ENCODE assay signal across 8 cellular contexts in the genomic region with DNA sequence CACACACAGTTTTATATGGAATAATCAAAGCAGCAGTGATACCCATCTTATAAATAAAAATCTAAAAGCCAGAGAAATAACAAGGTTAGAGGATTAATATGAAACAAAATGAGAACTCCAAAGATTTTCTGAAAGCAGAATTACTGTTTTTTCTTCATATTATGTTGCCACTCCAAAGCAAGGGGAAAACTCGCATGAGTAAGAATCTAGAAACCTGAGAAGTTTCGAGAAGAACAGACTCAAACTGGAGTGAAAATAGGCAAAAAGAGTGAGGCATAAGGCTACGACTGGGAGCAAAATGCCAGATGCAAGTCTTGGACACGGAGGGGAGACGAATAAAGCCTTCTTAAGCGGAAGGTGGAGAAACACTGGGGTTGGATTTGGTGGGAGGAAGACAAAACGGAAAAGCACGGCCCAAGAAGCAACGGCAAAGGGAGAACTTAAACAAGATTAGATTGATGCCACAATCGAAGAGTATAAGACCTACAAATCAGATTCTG. TPM values are rescaled to one million over a fixed set of nuclear protein-coding genes. Genes with fewer than 3 reads are reported as not detected.
DNase-seq lines count a peak whose midpoint lies in the region; ATAC-seq, FAIRE-seq and TF ChIP-seq lines count a peak whose summit lies in the region.

No MANE protein-coding gene starts in this region.

- no peaks in the 10 kb centered on the region for H4K20me1 ChIP-seq in mammary epithelial cell (ENCODE audit: insufficient read depth, low read length)

- H2BK120ac ChIP-seq in mesenchymal stem cell (ENCODE audit: low read depth, low read length) = no peak overlapping the region

- no peak overlapping the region for H4K91ac ChIP-seq in mesenchymal stem cell (ENCODE audit: low read length)

- H3K4me3 ChIP-seq in mammary epithelial cell (replicated peaks in 1 of 3; ENCODE audit: insufficient read depth in 1 of 3, low read depth in 2 of 3, low read length in 3 of 3) (peak overlapping the region; percentile 77 to 97 (median 79)), mesenchymal stem cell (ENCODE audit: insufficient read depth in 1 of 2, low read depth in 1 of 2, low read length in 2 of 2) (peak overlapping the region; percentile 93 to 99)

- in situ Hi-C loops in mammary epithelial cell (cut with MboI; ENCODE audit: low sequenced_read_pairs in 2 of 2) = no loop called here

- TF ChIP-seq CTCF in mammary epithelial cell (conservative IDR thresholded peaks at IDR 0.05 in 1 of 2, IDR thresholded peaks at IDR 0.05 in 1 of 2; ENCODE audit: extremely low read depth in 1 of 2, insufficient read depth in 1 of 2, low read depth in 1 of 2, low read length in 2 of 2) (no peak), D721Med (IDR thresholded peaks at IDR 0.05; ENCODE audit: insufficient read depth, missing control alignments) (no peak)

- H3K4me2 ChIP-seq in mammary epithelial cell (ENCODE audit: insufficient read depth, low read depth, low read length) (peak overlapping the region; percentile 98), mesenchymal stem cell (ENCODE audit: low read length, poor library complexity, severe bottlenecking) (peak overlapping the region; percentile 54)

- H2AFZ ChIP-seq in mammary epithelial cell (ENCODE audit: low read depth, low read length) (peak overlapping the region; percentile 99), mesenchymal stem cell (ENCODE audit: low read depth, low read length) (peak overlapping the region; percentile 48)

- no peak overlapping the region for H3K14ac ChIP-seq in mesenchymal stem cell (ENCODE audit: low read length in 2 of 2)

- H3K27me3 ChIP-seq in mammary epithelial cell (ENCODE audit: insufficient read depth, low read length) = no peaks in the 10 kb centered on the region
- peaks cover 0 to under 1% of the 10 kb centered on the region in 2 experiments for H3K27me3 ChIP-seq in mesenchymal stem cell (ENCODE audit: control insufficient read depth in 1 of 2, insufficient read depth in 1 of 2, low read length in 2 of 2)

- CTCF ChIA-PET in mammary epithelial cell (lab: Charles Lee; ENCODE audit: low non-redundant PET) = interaction anchor here (0.6 kb wide), 1 partner anchor 487 kb away, joined by 3 read pairs; no protein-coding TSS in a partner anchor

- intact Hi-C loops in mammary epithelial cell (cut with micrococcal nuclease) = loop anchor here (1.0 kb wide), 1 partner anchor 37 kb away; no protein-coding TSS in a partner anchor

- no peak for ATAC-seq in HG03135 (IDR thresholded peaks at IDR 0.05; ENCODE audit: unreplicated experiment)

- no peak overlapping the region for H4K8ac ChIP-seq in mesenchymal stem cell (ENCODE audit: low read length)

- no peak overlapping the region for H3K23ac ChIP-seq in mesenchymal stem cell (ENCODE audit: low read length in 2 of 2)

- FAIRE-seq in D721Med (lab: Jason Lieb, UNC) = no peak

- peak overlapping the region in 1 of 2 experiments; percentile 92 for H3K18ac ChIP-seq in mesenchymal stem cell (ENCODE audit: low read depth in 1 of 2, low read length in 2 of 2)

- H3K9me3 ChIP-seq in mammary epithelial cell (replicated peaks; ENCODE audit: insufficient read depth, low read length) (no peaks in the 10 kb centered on the region), mesenchymal stem cell (ENCODE audit: control insufficient read depth, low read length) (no peaks in the 10 kb centered on the region)

- H2BK15ac ChIP-seq in mesenchymal stem cell (ENCODE audit: low read depth, poor library complexity, severe bottlenecking) = no peak overlapping the region

- no peak overlapping the region for H2AK5ac ChIP-seq in mesenchymal stem cell (ENCODE audit: low read length, severe bottlenecking)

- H3K4me1 ChIP-seq in mammary epithelial cell (ENCODE audit: insufficient read depth, low read length) (peaks cover 7% of the 10 kb centered on the region), mesenchymal stem cell (ENCODE audit: control insufficient read depth, insufficient read depth, low read depth, low read length) (peaks cover 13% of the 10 kb centered on the region)

- DNase-seq in ELR (ENCODE audit: low read depth) (peak; percentile 41), M059J (ENCODE audit: low read depth) (peak; percentile 58), mammary epithelial cell (no peak), mesenchymal stem cell (peak; percentile 46), D721Med (ENCODE audit: insufficient read length, low spot score) (no peak)
- DNase-seq in activated CD4-positive, CD25-positive, alpha-beta regulatory T cell (lab: John Stamatoyannopoulos, UW) = no peak
- no peak for DNase-seq in activated CD4-positive, CD25-positive, alpha-beta regulatory T cell treated with anti-CD3 and anti-CD28 coated beads, Interleukin-2, amount 50 U/mL, for 72 hours

- H3K79me2 ChIP-seq in mammary epithelial cell (ENCODE audit: insufficient read depth, low read length) = peaks cover 54% of the 10 kb centered on the region

- H3K4ac ChIP-seq in mesenchymal stem cell (ENCODE audit: low read depth in 1 of 2, low read length in 2 of 2) = no peak overlapping the region

- no peak overlapping the region for H2BK5ac ChIP-seq in mesenchymal stem cell (ENCODE audit: low read depth, low read length, poor library complexity, severe bottlenecking)

- no TSS peak for BruUV-seq in mammary epithelial cell (replicated peaks; lab: Mats Ljungman, UMichigan)

- H3K27ac ChIP-seq in mammary epithelial cell (ENCODE audit: insufficient read depth, low read depth, low read length) (peak overlapping the region; percentile 90), mesenchymal stem cell (ENCODE audit: low read length, poor library complexity, severe bottlenecking) (peak overlapping the region; percentile 99)

- dilution Hi-C loops in mammary epithelial cell (cut with HindIII; ENCODE audit: low sequenced_read_pairs) = no loop called here

- WGBS in mammary epithelial cell (ENCODE audit: low coverage, missing lambda C conversion rate) = 0% methylated on average over 9 of the region's 10 CpGs
- 1% methylated on average over 10 of the region's 10 CpGs for WGBS in mesenchymal stem cell

- H3K79me1 ChIP-seq in mesenchymal stem cell (replicated peaks; ENCODE audit: low read length, poor library complexity, severe bottlenecking) = peaks cover 2% of the 10 kb centered on the region

- peak overlapping the region; percentile 93 for H3K9ac ChIP-seq in mammary epithelial cell (ENCODE audit: insufficient read depth, low read length)
- H3K9ac ChIP-seq in mesenchymal stem cell (ENCODE audit: low read length) = peak overlapping the region; percentile 99

- H3K36me3 ChIP-seq in mammary epithelial cell (ENCODE audit: insufficient read depth, low read length) = no peaks in the 10 kb centered on the region
- H3K36me3 ChIP-seq in mesenchymal stem cell (ENCODE audit: control insufficient read depth in 1 of 2, insufficient read depth in 2 of 2, low read depth in 1 of 2, low read length in 2 of 2) = peaks cover 2 to 6% of the 10 kb centered on the region in 2 experiments

- no peak overlapping the region for H2BK12ac ChIP-seq in mesenchymal stem cell (ENCODE audit: low read length in 2 of 2)

RNA-seq across cellular contexts. Expression of a gene that starts 0.9 kb away (rescaled TPM):
- total RNA-seq in M059J (2014; rRNA removed; shearing (Covaris generic)) = 48.1 and 70.7 TPM in 2 replicates
- total RNA-seq in mammary epithelial cell = 10 to 100 TPM; 40.4 to 56.8 TPM
- 32.9 TPM for polyA plus RNA-seq in mammary epithelial cell
- 79.5 TPM for polyA minus RNA-seq in mammary epithelial cell
- polyA plus RNA-seq in mesenchymal stem cell (2013, experiment 1 of 2) = 29.1 TPM
- 28.8 TPM for polyA plus RNA-seq in mesenchymal stem cell (2013, experiment 2 of 2)

Comparison
In these comparisons a context has a peak if more than half of its experiments do, and no peak if none do; other contexts are left out.
1. DNase-seq: peak in ELR (single experiment), M059J (single experiment) and mesenchymal stem cell (single experiment); none in mammary epithelial cell (single experiment), activated CD4-positive, CD25-positive, alpha-beta regulatory T cell (0 of 4), D721Med (single experiment) and activated CD4-positive, CD25-positive, alpha-beta regulatory T cell treated with anti-CD3 and anti-CD28 coated beads, Interleukin-2, amount 50 U/mL, for 72 hours (single experiment).